1 cellular context compared by ENCODE assay signal in genomic region chr16:72124761-72125634, GRCh38.
TF ChIP-seq lines count a peak whose summit lies in the region.

No MANE protein-coding gene starts in this region.

TF ChIP-seq in HCT116, 20 proteins besides CTCF, POLR2A, EP300 and RAD21:
- TF ChIP-seq TCF7L2 (IDR thresholded peaks at IDR 0.05; ENCODE audit: borderline replicate concordance, extremely low read depth, insufficient read depth, insufficient read length): no peak
- no peak for TF ChIP-seq ELF1 (IDR thresholded peaks at IDR 0.05; ENCODE audit: borderline replicate concordance, low read depth)
- no peak for TF ChIP-seq REST (IDR thresholded peaks at IDR 0.05; ENCODE audit: low read depth)
- TF ChIP-seq CBX3 (IDR thresholded peaks at IDR 0.05; ENCODE audit: low read depth): no peak
